5 cellular contexts compared by ENCODE assay signal in genomic region chr11:120857508-120857907, GRCh38.
"Had no signal": no experiment of that assay in that cellular context is flagged by ENCODE, and none has a peak within 500 bp of the region (broad histone marks: within the 10 kb centered on the region; RNA-seq: fewer than 3 reads in every experiment).

No MANE protein-coding gene starts in this region.

- H3K27ac Mint-ChIP-seq: GM23338 had no signal

- H3K9me3 Mint-ChIP-seq: GM23338, H9 had no signal

- DNase-seq: H9, HCEC 1CT, IMR-90 had no signal

- H3K4me3 ChIP-seq: GM23338, K562 had no signal

- ATAC-seq: GM23338, K562 had no signal

- H3K4me3 Mint-ChIP-seq: GM23338, H9 had no signal
